27 cellular contexts compared by ENCODE assay signal in the genomic region with DNA sequence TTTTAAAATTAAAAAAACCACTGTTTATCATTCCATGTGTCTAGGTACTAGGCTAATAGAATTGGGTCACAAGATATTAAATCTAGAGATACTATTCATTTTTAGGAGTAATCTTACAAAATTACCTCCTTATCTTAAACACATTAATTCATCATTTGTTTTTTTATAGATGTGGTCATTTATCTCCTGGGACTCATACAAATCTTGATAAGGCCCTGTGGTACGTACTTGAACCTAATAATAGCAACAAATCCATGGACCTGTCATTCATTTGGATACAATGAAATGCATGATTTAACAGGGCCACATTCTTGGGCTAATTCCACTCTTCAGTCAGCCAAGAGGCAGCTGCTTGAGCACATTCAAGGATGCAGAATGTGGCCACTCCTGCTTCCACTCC.
"Had no signal": no experiment of that assay in that cellular context is flagged by ENCODE, and none has a peak within 500 bp of the region (broad histone marks: within the 10 kb centered on the region; RNA-seq: fewer than 3 reads in every experiment).

No MANE protein-coding gene starts in this region.

- H3K36me3 ChIP-seq: adrenal gland, breast epithelium, cardiac muscle cell, colonic mucosa, esophagus squamous epithelium, gastroesophageal sphincter had no signal

- H3K9me3 ChIP-seq: adrenal gland, colonic mucosa, esophagus squamous epithelium had no signal

- H3K4me1 ChIP-seq: adrenal gland, breast epithelium, colonic mucosa, esophagus squamous epithelium, gastroesophageal sphincter had no signal

- H3K27ac ChIP-seq: adrenal gland, breast epithelium, cardiac muscle cell, colonic mucosa, epithelial cell of prostate, esophagus squamous epithelium, gastroesophageal sphincter had no signal

- H3K27me3 ChIP-seq: adrenal gland, breast epithelium, cardiac muscle cell, colonic mucosa, esophagus squamous epithelium, gastroesophageal sphincter had no signal

- DNase-seq: activated CD4-positive, alpha-beta memory T cell treated with anti-CD3 and anti-CD28 coated beads for 36 hours; activated CD4-positive, alpha-beta T cell treated with anti-CD3 and anti-CD28 coated beads for 36 hours; activated CD4-positive, alpha-beta T cell treated with anti-CD3 and anti-CD28 coated beads, Interleukin-2, amount 10 ng/mL, durations not matched to agents 24 days and 14 days; activated CD4-positive, CD25-positive, alpha-beta regulatory T cell; activated CD4-positive, CD25-positive, alpha-beta regulatory T cell treated with anti-CD3 and anti-CD28 coated beads, Interleukin-2, amount 50 U/mL, for 72 hours; activated CD8-positive, alpha-beta memory T cell treated with anti-CD3 and anti-CD28 coated beads, Interleukin-2, amount 10 ng/mL, durations not matched to agents 7 days and 5 days; activated CD8-positive, alpha-beta memory T cell treated with anti-CD3 and anti-CD28 coated beads, Interleukin-2, amount 50 U/mL, for 4 hours; activated CD8-positive, alpha-beta T cell treated with anti-CD3 and anti-CD28 coated beads, Interleukin-2, amount 10 ng/mL, durations not matched to agents 7 days and 5 days; activated effector memory CD4-positive, alpha-beta T cell treated with anti-CD3 and anti-CD28 coated beads, Interleukin-2, amount 50 U/mL, for 16 hours; activated naive CD4-positive, alpha-beta T cell treated with anti-CD3 and anti-CD28 coated beads for 36 hours; activated naive CD8-positive, alpha-beta T cell treated with anti-CD3 and anti-CD28 coated beads for 36 hours; activated naive CD8-positive, alpha-beta T cell treated with anti-CD3 and anti-CD28 coated beads, Interleukin-2, amount 50 U/mL, for 24 hours; activated T-cell treated with anti-CD3 and anti-CD28 coated beads, Interleukin-2, amount 50 U/mL, for 1 hour; activated T-cell treated with anti-CD3 and anti-CD28 coated beads, Interleukin-2, amount 50 U/mL, for 48 hours; amygdala; aorta; central memory CD4-positive, alpha-beta T cell; cerebellar nuclear complex; colonic mucosa; effector CD8-positive, alpha-beta T cell; esophagus squamous epithelium; foreskin melanocyte had no signal

- ATAC-seq: activated CD4-positive, alpha-beta T cell treated with anti-CD3 and anti-CD28 coated beads for 36 hours; activated CD8-positive, alpha-beta memory T cell treated with anti-CD3 and anti-CD28 coated beads, Interleukin-2, amount 10 ng/mL, durations not matched to agents 7 days and 5 days; activated CD8-positive, alpha-beta T cell treated with anti-CD3 and anti-CD28 coated beads, Interleukin-2, amount 10 ng/mL, durations not matched to agents 7 days and 5 days; activated naive CD8-positive, alpha-beta T cell treated with anti-CD3 and anti-CD28 coated beads, Interleukin-2, amount 50 U/mL, for 24 hours; gastroesophageal sphincter had no signal

- H3K4me3 ChIP-seq: adrenal gland, breast epithelium, cardiac muscle cell, colonic mucosa, esophagus squamous epithelium, gastroesophageal sphincter had no signal
